ENCODE assay signal across 8 cellular contexts in genomic region chr21:25607151-25607811, GRCh38. TPM values are rescaled to one million over a fixed set of nuclear protein-coding genes. Genes with fewer than 3 reads are reported as not detected.
A peak's percentile ranks its signal among the peaks of the same experiment; 100 is the strongest.
DNase-seq lines count a peak whose midpoint lies in the region; FAIRE-seq and TF ChIP-seq lines count a peak whose summit lies in the region.

Gene MRPL39 (minus strand): TSS chr21:25607481. CDS start chr21:25607475, 6 bp downstream.

- peak within 1 kb of the TSS; percentile 94 for H4K5ac ChIP-seq in H1 (ENCODE audit: insufficient read length, low read depth, low read length)
- H4K5ac ChIP-seq in mesendoderm (ENCODE audit: low read length): no peak within 1 kb of the TSS

- peak within 1 kb of the TSS; percentile 81 to 96 (median 92) for H3K9ac ChIP-seq in H1 (replicated peaks in 1 of 4; ENCODE audit: extremely low read depth in 1 of 4, low read depth in 3 of 4, low read length in 3 of 4)
- peak within 1 kb of the TSS; percentile 90 for H3K9ac ChIP-seq in mesendoderm (ENCODE audit: low read length)

- H3K23ac ChIP-seq in H1 (ENCODE audit: insufficient read length) (no peak within 1 kb of the TSS), mesendoderm (ENCODE audit: low read length) (no peak within 1 kb of the TSS)

- H4K8ac ChIP-seq in H1 (ENCODE audit: extremely low read depth, insufficient read depth, low read length): peak within 1 kb of the TSS; percentile 99
- no peak within 1 kb of the TSS for H4K8ac ChIP-seq in mesendoderm (ENCODE audit: low read depth, low read length)

- peak within 1 kb of the TSS; percentile 90 for H2AFZ ChIP-seq in H1 (ENCODE audit: low read length)

- H2BK12ac ChIP-seq in H1 (ENCODE audit: low read depth, low read length): no peak within 1 kb of the TSS

- no peak within 1 kb of the TSS for H3K18ac ChIP-seq in H1 (ENCODE audit: extremely low read depth, low read length)
- H3K18ac ChIP-seq in mesendoderm (ENCODE audit: low read length): no peak within 1 kb of the TSS

- H3K79me2 ChIP-seq in H1 (ENCODE audit: control insufficient read depth in 1 of 2, insufficient read depth in 2 of 2, low read length in 2 of 2) (peaks cover 0 to 15% of the 10 kb centered on the region in 2 experiments; a peak in 2 of 4 replicates), mesendoderm (ENCODE audit: control insufficient read depth, insufficient read depth, low read length) (peaks cover 8% of the 10 kb centered on the region)

- POLR2A ChIA-PET in H1 (lab: Charles Lee; ENCODE audit: partially characterized antibody): interaction anchor here (1.0 to 4.9 kb wide), 4 partner anchors 18 to 139 kb away, joined by 3 to 31 read pairs (median 4); partner anchors contain the start of genes ATP5PF and GABPA

- no peak for TF ChIP-seq EP300 in H1 (IDR thresholded peaks at IDR 0.05; ENCODE audit: borderline replicate concordance in 1 of 2, low read depth in 2 of 2, low read length in 2 of 2)

- DNase-seq in COLO829 (ENCODE audit: low spot score): peak; percentile 89
- DNase-seq in GM20000 (ENCODE audit: low spot score): peak; percentile 90
- peak; percentile 71 for DNase-seq in HT-29 (ENCODE audit: low spot score)
- DNase-seq in NK-92 treated with Interleukin-12 subunit alpha and Interleukin-12 subunit beta, amount 100 ng/mL, for 24 hours (lab: John Stamatoyannopoulos, UW): peak; percentile 82
- DNase-seq in activated CD8-positive, alpha-beta memory T cell treated with anti-CD3 and anti-CD28 coated beads for 4 hours (ENCODE audit: low read depth in 2 of 2): peak; percentile 70 to 77
- DNase-seq in H1 (ENCODE audit: low read depth in 1 of 2, low spot score in 2 of 2): peak; percentile 78 to 94
- peak; percentile 94 for DNase-seq in mesendoderm
- peak; percentile 71 for DNase-seq in stimulated activated CD8-positive, alpha-beta memory T cell treated with anti-CD3 and anti-CD28 coated beads, Interleukin-15, amount 100 ng/mL, for 1 hour (ENCODE audit: low read depth)

- H3K23me2 ChIP-seq in H1 (ENCODE audit: low read depth, low read length): peaks cover 6% of the 10 kb centered on the region; the same call in 1 of the 2 replicates

- CTCF ChIA-PET in H1 (lab: Charles Lee; ENCODE audit: partially characterized antibody): interaction anchor here (0.7 to 3.9 kb wide), 41 partner anchors 9 to 1227 kb away, joined by 3 to 29 read pairs (median 4); partner anchors contain the start of genes ATP5PF, GABPA and JAM2

- peaks cover 6% of the 10 kb centered on the region; the same call in 1 of the 2 replicates for H3K79me1 ChIP-seq in H1 (ENCODE audit: low read depth, low read length)
- peaks cover 10% of the 10 kb centered on the region for H3K79me1 ChIP-seq in mesendoderm (ENCODE audit: low read length)

- peak within 1 kb of the TSS; percentile 66 for H2BK5ac ChIP-seq in H1 (ENCODE audit: low read depth, low read length)
- no peak within 1 kb of the TSS for H2BK5ac ChIP-seq in mesendoderm (ENCODE audit: low read length)

- H3K4me1 ChIP-seq in H1 (replicated peaks in 1 of 4; ENCODE audit: control insufficient read depth in 3 of 4, insufficient read depth in 4 of 4, low read length in 3 of 4) (peaks cover 0 to 8% (median 0%) of the 10 kb centered on the region in 4 experiments; a peak in 1 of 7 replicates), mesendoderm (ENCODE audit: control insufficient read depth, low read depth, low read length) (no peaks in the 10 kb centered on the region)

- peak; percentile 56 to 58 for TF ChIP-seq RAD21 in H1 (IDR thresholded peaks at IDR 0.05 in 1 of 2, conservative IDR thresholded peaks at IDR 0.05 in 1 of 2; ENCODE audit: low read depth in 2 of 2, low read length in 2 of 2)

- peak; percentile 82 to 96 for TF ChIP-seq POLR2A in H1 (IDR thresholded peaks at IDR 0.05; ENCODE audit: control extremely low read depth in 1 of 2, low read depth in 2 of 2, low read length in 2 of 2)

- H4K20me1 ChIP-seq in H1 (replicated peaks in 1 of 2; ENCODE audit: control insufficient read depth in 1 of 2, insufficient read depth in 2 of 2, low read length in 2 of 2): no peaks in the 10 kb centered on the region

- peak; percentile 77 for TF ChIP-seq CTCF in GM20000 (IDR thresholded peaks at IDR 0.05; ENCODE audit: extremely low read depth, missing control alignments)
- TF ChIP-seq CTCF in H1 (IDR thresholded peaks at IDR 0.05; ENCODE audit: control extremely low read depth in 1 of 3, insufficient read depth in 1 of 3, low read depth in 1 of 3, low read length in 3 of 3): peak; percentile 69 to 79 (median 76)

- H3K27ac ChIP-seq in H1 (ENCODE audit: low read depth, low read length) (peak within 1 kb of the TSS; percentile 86), mesendoderm (ENCODE audit: low read depth, low read length) (peak within 1 kb of the TSS; percentile 64)

- H3K36me3 ChIP-seq in H1 (ENCODE audit: control insufficient read depth in 2 of 4, insufficient read depth in 4 of 4, low read length in 3 of 4): peaks cover 0 to 23% (median 6%) of the 10 kb centered on the region in 4 experiments; a peak in 5 of 8 replicates
- H3K36me3 ChIP-seq in mesendoderm (ENCODE audit: control insufficient read depth, insufficient read depth, low read length): no peaks in the 10 kb centered on the region

- H2AK5ac ChIP-seq in H1 (ENCODE audit: low read depth, low read length): no peak within 1 kb of the TSS
- no peak within 1 kb of the TSS for H2AK5ac ChIP-seq in mesendoderm (ENCODE audit: low read length)

- no peak within 1 kb of the TSS for H2BK15ac ChIP-seq in H1 (ENCODE audit: low read length)
- no peak within 1 kb of the TSS for H2BK15ac ChIP-seq in mesendoderm (replicated peaks; ENCODE audit: low read depth)

- H2BK120ac ChIP-seq in H1 (replicated peaks; ENCODE audit: low read depth, low read length): no peak within 1 kb of the TSS
- H2BK120ac ChIP-seq in mesendoderm (ENCODE audit: low read depth, low read length): no peak within 1 kb of the TSS

- H3K4me2 ChIP-seq in H1 (ENCODE audit: insufficient read depth in 1 of 2, low read depth in 2 of 2, low read length in 2 of 2): peak within 1 kb of the TSS; percentile 74 to 76
- H3K4me2 ChIP-seq in mesendoderm (ENCODE audit: low read length): peak within 1 kb of the TSS; percentile 91

- H3K4ac ChIP-seq in H1 (replicated peaks; ENCODE audit: insufficient read length, low read depth, low read length) (no peak within 1 kb of the TSS), mesendoderm (ENCODE audit: low read depth, low read length) (no peak within 1 kb of the TSS)

- H3K4me3 ChIP-seq in H1 (ENCODE audit: extremely low read depth in 1 of 4, insufficient read depth in 2 of 4, low read depth in 3 of 4, low read length in 4 of 4): peak within 1 kb of the TSS; percentile 69 to 97 (median 89)
- peak within 1 kb of the TSS; percentile 89 for H3K4me3 ChIP-seq in mesendoderm (ENCODE audit: low read length)

- H3K27me3 ChIP-seq in H1 (replicated peaks in 1 of 4; ENCODE audit: control insufficient read depth in 3 of 4, extremely low read depth in 1 of 4, insufficient read depth in 3 of 4, low read length in 3 of 4): no peaks in the 10 kb centered on the region
- no peaks in the 10 kb centered on the region for H3K27me3 ChIP-seq in mesendoderm (ENCODE audit: insufficient read depth, low read length, poor library complexity)

- H2BK20ac ChIP-seq in H1 (ENCODE audit: low read length): no peak within 1 kb of the TSS

- no peak within 1 kb of the TSS for H3K14ac ChIP-seq in H1 (ENCODE audit: insufficient read length)

- FAIRE-seq in H1 (lab: Jason Lieb, UNC): no peak

- H3K56ac ChIP-seq in H1 (replicated peaks; ENCODE audit: insufficient read length, low read depth, low read length): peak within 1 kb of the TSS; percentile 40
- H3K56ac ChIP-seq in mesendoderm (ENCODE audit: low read length): peak within 1 kb of the TSS; percentile 94

- no peaks in the 10 kb centered on the region for H3K9me3 ChIP-seq in H1 (ENCODE audit: insufficient read depth in 2 of 2, low read depth in 1 of 2, low read length in 1 of 2)

- no peak within 1 kb of the TSS for H4K91ac ChIP-seq in H1 (replicated peaks; ENCODE audit: insufficient read length, low read length)

- 1% methylated on average over 33 of the region's 57 CpGs; no CpG with 5 or more reads in 1 of the 2 experiments for WGBS in H1 (ENCODE audit: extremely low coverage in 1 of 2, insufficient coverage in 1 of 2, insufficient read length in 1 of 2, insufficient replicate concordance in 2 of 2, low coverage in 1 of 2, low lambda C conversion rate in 2 of 2, missing lambda C conversion rate in 1 of 2), 2 experiments
- no CpG with 5 or more reads among the region's 57 CpGs for WGBS in mesendoderm (ENCODE audit: extremely low coverage, insufficient coverage, low lambda C conversion rate)

TF ChIP-seq in H1, 55 proteins besides CTCF, POLR2A, EP300 and RAD21 (continues in another document):
- TF ChIP-seq SIRT6 (IDR thresholded peaks at IDR 0.05; ENCODE audit: low read length): no peak
- TF ChIP-seq RFX5 (IDR thresholded peaks at IDR 0.05; ENCODE audit: borderline replicate concordance, low read depth, low read length): no peak
- TF ChIP-seq, protein P1, sequence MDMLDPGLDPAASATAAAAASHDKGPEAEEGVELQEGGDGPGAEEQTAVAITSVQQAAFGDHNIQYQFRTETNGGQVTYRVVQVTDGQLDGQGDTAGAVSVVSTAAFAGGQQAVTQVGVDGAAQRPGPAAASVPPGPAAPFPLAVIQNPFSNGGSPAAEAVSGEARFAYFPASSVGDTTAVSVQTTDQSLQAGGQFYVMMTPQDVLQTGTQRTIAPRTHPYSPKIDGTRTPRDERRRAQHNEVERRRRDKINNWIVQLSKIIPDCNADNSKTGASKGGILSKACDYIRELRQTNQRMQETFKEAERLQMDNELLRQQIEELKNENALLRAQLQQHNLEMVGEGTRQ (IDR thresholded peaks at IDR 0.05; ENCODE audit: low read length): no peak
- TF ChIP-seq ASH2L (IDR thresholded peaks at IDR 0.05; ENCODE audit: low read length): peak; percentile 89
- peak; percentile 97 for TF ChIP-seq POLR2AphosphoS5 (IDR thresholded peaks at IDR 0.05; ENCODE audit: low read depth, low read length)
- 0 out of 2 replicates have a peak, but pooled peaks have one; percentile 7 for TF ChIP-seq TEAD4 (IDR thresholded peaks at IDR 0.05; ENCODE audit: low read depth, low read length)

RNA-seq across cellular contexts. Expression of gene MRPL39, which starts in this region (rescaled TPM):
- total RNA-seq in HT-29 (2014; rRNA removed; shearing (Covaris generic)): 18.6 and 21.3 TPM in 2 replicates
- 43.2 and 45.0 TPM in 2 replicates for total RNA-seq in H1 (2021; fragmentation: NEBNext Ultra II Directional; extraction: Animal tissue kit (Norgen Biotek cat#: 25700))
- polyA plus RNA-seq in H1 (2011; rRNA removed): 11.1 and 20.3 TPM in 2 replicates
- 28.1 TPM for polyA plus RNA-seq in H1 (2011; cell fraction: cytosol; rRNA removed)
- polyA plus RNA-seq in H1 (2011; cell fraction: nucleus; rRNA removed): 12.8 TPM
- polyA plus RNA-seq in H1 (2012, experiment 1 of 2): 38.8 to 58.6 TPM (median 41.5 TPM) in 4 replicates
- polyA plus RNA-seq in H1 (2012, experiment 2 of 2): 8.9 TPM
- 47.4 TPM for polyA plus RNA-seq in H1 (2013, experiment 1 of 2)
- polyA plus RNA-seq in H1 (2013, experiment 2 of 2): 48.7 TPM
- 14.9 and 16.7 TPM in 2 replicates for polyA minus RNA-seq in H1 (2011; rRNA and poly(A)+ RNA removed)
- 13.9 TPM for polyA minus RNA-seq in H1 (2011; cell fraction: cytosol; rRNA and poly(A)+ RNA removed)
- 8.9 TPM for polyA minus RNA-seq in H1 (2011; cell fraction: nucleus; rRNA and poly(A)+ RNA removed)
- polyA plus RNA-seq in mesendoderm (2013, experiment 1 of 2): 64.6 TPM
- polyA plus RNA-seq in mesendoderm (2013, experiment 2 of 2): 62.7 TPM

Comparison
In these comparisons a context has a peak if more than half of its experiments do, and no peak if none do; other contexts are left out.
1. Peak in every context shown above with its lines: DNase-seq, H3K4me3 ChIP-seq and H3K27ac ChIP-seq.